Comparison of ENCODE assay signal across 36 cellular contexts in genomic region chr3:120528163-120528562, GRCh38.
"Had no signal": no experiment of that assay in that cellular context is flagged by ENCODE, and none has a peak within 500 bp of the region (broad histone marks: within the 10 kb centered on the region; RNA-seq: fewer than 3 reads in every experiment).

No MANE protein-coding gene starts in this region.

- H3K36me3 Mint-ChIP-seq: activated naive CD8-positive, alpha-beta T cell; stimulated activated naive B cell treated with anti-CD40 and anti-IgM and Interleukin-4, amounts not matched to agents 10 μg/mL and 1 μg/mL and 100 μg/mL, for 72 hours; T-cell had no signal

- DNase-seq: activated CD4-positive, alpha-beta T cell treated with anti-CD3 and anti-CD28 coated beads for 4 hours; activated CD4-positive, CD25-positive, alpha-beta regulatory T cell; activated CD8-positive, alpha-beta memory T cell treated with anti-CD3 and anti-CD28 coated beads, Interleukin-2, amount 50 U/mL, for 48 hours; activated effector memory CD4-positive, alpha-beta T cell treated with Interleukin-2 at 50 U/mL for 16 hours; activated naive CD4-positive, alpha-beta T cell treated with Interleukin-2 at 50 U/mL for 16 hours; activated T-cell treated with anti-CD3 and anti-CD28 coated beads, Interleukin-2, amount 50 U/mL, for 4 hours; adrenal gland; aorta; body of pancreas; cerebellar nuclear complex; colonic mucosa; effector CD8-positive, alpha-beta T cell; esophagus squamous epithelium; left lung; lower lobe of right lung; mesenchymal stem cell; naive thymus-derived CD8-positive, alpha-beta T cell; occipital lobe; psoas muscle; stimulated activated CD4-positive, alpha-beta T cell treated with anti-CD3 and anti-CD28 coated beads, Interleukin-1b, Interleukin-23, amount 100 ng/mL, for 48 hours; stimulated activated CD4-positive, alpha-beta T cell treated with anti-CD3 and anti-CD28 coated beads, Interleukin-4, amount 100 ng/mL, for 4 hours; stimulated activated CD8-positive, alpha-beta memory T cell treated with anti-CD3 and anti-CD28 coated beads, Interleukin-4, amount 100 ng/mL, for 48 hours; stimulated activated naive B cell treated with anti-CD40 and anti-IgM and Interleukin-4, amounts not matched to agents 10 μg/mL and 1 μg/mL and 100 μg/mL, for 72 hours; T-cell; testis; transverse colon had no signal

- H3K27ac Mint-ChIP-seq: activated naive CD8-positive, alpha-beta T cell; naive thymus-derived CD8-positive, alpha-beta T cell; stimulated activated naive B cell treated with anti-CD40 and anti-IgM and Interleukin-4, amounts not matched to agents 10 μg/mL and 1 μg/mL and 100 μg/mL, for 72 hours; T-cell; T-helper 2 cell treated with Interferon-gamma antibody and Interleukin-4, amounts not matched to agents 5 μg/mL and 100 μg/mL, for 36 hours had no signal

- H3K36me3 ChIP-seq: adrenal gland, cardiac muscle cell, colonic mucosa, esophagus squamous epithelium, left lung, lower lobe of right lung, right atrium auricular region had no signal

- H3K27ac ChIP-seq: adrenal gland, body of pancreas, cardiac muscle cell, colonic mucosa, epithelial cell of prostate, esophagus squamous epithelium, left lung, lower lobe of right lung, parathyroid adenoma, psoas muscle, right atrium auricular region, testis, transverse colon had no signal

- H3K9me3 Mint-ChIP-seq: T-helper 2 cell treated with Interferon-gamma antibody and Interleukin-4, amounts not matched to agents 5 μg/mL and 100 μg/mL, for 36 hours had no signal

- FAIRE-seq: endometrium, frontal cortex had no signal

- H3K4me3 ChIP-seq: adrenal gland, body of pancreas, cardiac muscle cell, colonic mucosa, esophagus squamous epithelium, left lung, lower lobe of right lung, psoas muscle, right atrium auricular region, smooth muscle cell, transverse colon had no signal

- H3K4me1 Mint-ChIP-seq: naive thymus-derived CD8-positive, alpha-beta T cell; stimulated activated naive B cell treated with anti-CD40 and anti-IgM and Interleukin-4, amounts not matched to agents 10 μg/mL and 1 μg/mL and 100 μg/mL, for 72 hours; T-cell had no signal

- H3K4me3 Mint-ChIP-seq: activated naive CD8-positive, alpha-beta T cell; activated T-cell treated with anti-CD3 and anti-CD28 coated beads, Interleukin-2, amount 50 U/mL, for 4 hours; naive thymus-derived CD8-positive, alpha-beta T cell; neural crest cell; stimulated activated naive B cell treated with anti-CD40 and anti-IgM and Interleukin-4, amounts not matched to agents 10 μg/mL and 1 μg/mL and 100 μg/mL, for 72 hours; T-cell; T-helper 2 cell treated with Interferon-gamma antibody and Interleukin-4, amounts not matched to agents 5 μg/mL and 100 μg/mL, for 36 hours had no signal

- H3K9ac ChIP-seq: parathyroid adenoma had no signal

- H3K4me1 ChIP-seq: body of pancreas, colonic mucosa, esophagus squamous epithelium, parathyroid adenoma, psoas muscle, right atrium auricular region, testis, transverse colon had no signal

- ATAC-seq: body of pancreas; left lung; lower lobe of right lung; naive thymus-derived CD8-positive, alpha-beta T cell; psoas muscle; stimulated activated naive B cell treated with anti-CD40 and anti-IgM and Interleukin-4, amounts not matched to agents 10 μg/mL and 1 μg/mL and 100 μg/mL, for 72 hours; T-cell had no signal

- H3K9me3 ChIP-seq: adrenal gland, body of pancreas, colonic mucosa, esophagus squamous epithelium, lower lobe of right lung, psoas muscle, testis had no signal
